Comparison of ENCODE assay signal across 8 cellular contexts in genomic region chr16:2983706-2984136, GRCh38. TPM values are rescaled to one million over a fixed set of nuclear protein-coding genes. Genes with fewer than 3 reads are reported as not detected.
DNase-seq lines count a peak whose midpoint lies in the region; ATAC-seq, FAIRE-seq and TF ChIP-seq lines count a peak whose summit lies in the region.

No MANE protein-coding gene starts in this region.

- FAIRE-seq in GM18507 (lab: Jason Lieb, UNC): peak; percentile 73

- H3K4me1 ChIP-seq in body of pancreas: peaks cover 47% of the 10 kb centered on the region

- peak; percentile 72 to 99 (median 94) for TF ChIP-seq CTCF in body of pancreas (IDR thresholded peaks at IDR 0.05)

- no peaks in the 10 kb centered on the region for H3K9me3 ChIP-seq in body of pancreas

- no peaks in the 10 kb centered on the region for H3K27me3 ChIP-seq in body of pancreas

- intact Hi-C loops in body of pancreas (cut with DNase I): no loop called here

- no peaks in the 10 kb centered on the region for H3K36me3 ChIP-seq in body of pancreas (replicated peaks in 1 of 2; ENCODE audit: insufficient read depth in 1 of 2, low read depth in 2 of 2)

- TF ChIP-seq POLR2A in body of pancreas (IDR thresholded peaks at IDR 0.05): no peak

- WGBS in body of pancreas, 2 donors: 7 to 17% methylated on average over 17 to 42 of the region's 42 CpGs

- DNase-seq in AG08396 (ENCODE audit: low spot score) (peak; percentile 96), GM18507 (ENCODE audit: extremely low spot score, insufficient read length, low read depth) (peak; percentile 76), NCI-H1694 (lab: John Stamatoyannopoulos, UW) (peak; percentile 32), UCSD-AML1 (lab: John Stamatoyannopoulos, UW; ENCODE audit: unreplicated experiment) (peak; percentile 83), body of pancreas (peak; percentile 76 to 84 (median 80)), inferior parietal cortex (ENCODE audit: extremely low spot score) (peak; percentile 79)
- DNase-seq in stimulated activated CD4-positive, alpha-beta T cell treated with anti-CD3 and anti-CD28 coated beads, Interleukin-12 subunit alpha, Interleukin-12 subunit beta, amount 100 ng/mL, for 4 hours: peak; percentile 71

- H3K27ac ChIP-seq in body of pancreas: no peak overlapping the region

- H3K4me3 ChIP-seq in body of pancreas: no peak overlapping the region

- ATAC-seq in body of pancreas: peak; percentile 47
- ATAC-seq in HG03457 (IDR thresholded peaks at IDR 0.05; ENCODE audit: unreplicated experiment): no peak

RNA-seq across cellular contexts. Expression of gene PKMYT1, which starts 3.5 kb away (rescaled TPM):
- total RNA-seq in body of pancreas: under 1 TPM in 1 of 2 donors, not detected in 1; 0.26 TPM

RNA-seq across cellular contexts. Expression of gene PAQR4, which starts 14.6 kb away (rescaled TPM):
- total RNA-seq in body of pancreas: 10 to 100 TPM in 1 of 2 donors, 1 to 10 TPM in 1; 8.8 to 13.2 TPM

RNA-seq across cellular contexts. Expression of gene KREMEN2, which starts 19.6 kb away (rescaled TPM):
- 1 to 10 TPM in 1 of 2 donors, not detected in 1; 6.3 TPM for total RNA-seq in body of pancreas

RNA-seq across cellular contexts. Expression of gene CLDN9, which starts 29.0 kb away (rescaled TPM):
- 10 to 100 TPM in 1 of 2 donors, 1 to 10 TPM in 1; 4.7 to 11.2 TPM for total RNA-seq in body of pancreas

RNA-seq across cellular contexts. Expression of gene CLDN6, which starts 34.3 kb away (rescaled TPM):
- total RNA-seq in body of pancreas: under 1 TPM; 0.33 to 0.78 TPM

Comparison
In these comparisons a context has a peak if more than half of its experiments do, and no peak if none do; other contexts are left out.
1. DNase-seq: peak in every context shown above with its lines; median percentile 96 in AG08396; 83 in UCSD-AML1; 80 in body of pancreas; 79 in inferior parietal cortex; 76 in GM18507; 71 in stimulated activated CD4-positive, alpha-beta T cell treated with anti-CD3 and anti-CD28 coated beads, Interleukin-12 subunit alpha, Interleukin-12 subunit beta, amount 100 ng/mL, for 4 hours; 32 in NCI-H1694.